ENCODE assay signal across 11 cellular contexts in the genomic region with DNA sequence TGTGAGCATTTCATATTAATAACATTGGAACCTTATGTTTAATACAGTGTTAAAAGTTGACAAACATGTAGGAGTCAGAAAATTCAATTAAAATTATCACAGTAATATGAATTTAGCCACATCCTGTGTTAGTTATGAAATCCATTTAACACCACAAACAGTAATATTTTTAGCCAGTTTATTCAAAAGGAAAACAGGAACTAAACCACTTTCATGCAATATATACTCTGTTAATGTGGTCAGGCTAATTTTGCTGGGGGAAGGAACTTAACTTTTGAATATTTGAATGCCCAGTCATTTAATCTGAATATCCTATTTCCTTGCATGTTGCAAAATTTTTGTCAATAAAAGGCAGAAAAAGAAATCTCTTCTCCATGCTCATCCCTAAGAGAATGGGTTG. TPM values are rescaled to one million over a fixed set of nuclear protein-coding genes. Genes with fewer than 3 reads are reported as not detected.
DNase-seq lines count a peak whose midpoint lies in the region; ATAC-seq, FAIRE-seq and TF ChIP-seq lines count a peak whose summit lies in the region.
"Had no signal": no experiment of that assay in that cellular context is flagged by ENCODE, and none has a peak within 500 bp of the region (broad histone marks: within the 10 kb centered on the region; RNA-seq: fewer than 3 reads in every experiment).

No MANE protein-coding gene starts in this region.

- peaks cover 29% of the 10 kb centered on the region for H3K4me1 ChIP-seq in GM12878 (ENCODE audit: control insufficient read depth, insufficient read depth, low read length)

- RAD21 ChIA-PET in GM12878 (lab: Charles Lee; ENCODE audit: unreplicated experiment) = interaction anchor here (1.1 kb wide), 1 partner anchor 15 kb away, joined by 4 read pairs; a partner anchor contains a TSS

- no peaks in the 10 kb centered on the region; the same call in 2 of the 3 replicates for H3K9me3 ChIP-seq in GM12878 (replicated peaks; ENCODE audit: control insufficient read depth, insufficient read depth, low read length)
- H3K9me3 ChIP-seq: ovary had no signal

- TF ChIP-seq POLR2A in GM12878 (IDR thresholded peaks at IDR 0.05; ENCODE audit: low read depth, low read length) = no peak

- no peak overlapping the region for H3K9ac ChIP-seq in GM12878 (ENCODE audit: control insufficient read depth, insufficient read depth, low read length)

- no peak for TF ChIP-seq RAD21 in GM12878 (IDR thresholded peaks at IDR 0.05; ENCODE audit: insufficient read depth, low read depth, low read length)

- H3K4me1 Mint-ChIP-seq in CD14-positive monocyte = peaks cover 73% of the 10 kb centered on the region

- H3K27me3 Mint-ChIP-seq in CD14-positive monocyte (ENCODE audit: low read depth in 3 of 3) = peaks cover 54 to 70% (median 66%) of the 10 kb centered on the region in 3 donors

- SMC1A ChIA-PET in GM12878 (lab: Charles Lee; ENCODE audit: uncharacterized antibody, unreplicated experiment) = interaction anchor here (0.6 to 4.5 kb wide), 4 partner anchors 14 to 104 kb away, joined by 3 to 28 read pairs (median 5); a partner anchor contains a TSS

- peak overlapping the region; percentile 88 for H3K4me2 ChIP-seq in GM12878 (ENCODE audit: control insufficient read depth, insufficient read depth)

- TF ChIP-seq EP300 in GM12878 (IDR thresholded peaks at IDR 0.05; ENCODE audit: borderline replicate concordance in 1 of 2, control insufficient read depth in 1 of 2, low read depth in 2 of 2, low read length in 2 of 2) = peak; percentile 86 to 89

- TF ChIP-seq CTCF in CD14-positive monocyte (IDR thresholded peaks at IDR 0.05) (no peak), GM20000 (IDR thresholded peaks at IDR 0.05; ENCODE audit: extremely low read depth, missing control alignments) (no peak), GM12878 (IDR thresholded peaks at IDR 0.05 in 2 of 3, conservative IDR thresholded peaks at IDR 0.05 in 1 of 3; ENCODE audit: control insufficient read depth in 2 of 3, extremely low read depth in 1 of 3, insufficient read depth in 1 of 3, low read depth in 3 of 3, low read length in 3 of 3) (no peak)

- no peak overlapping the region for H3K27ac ChIP-seq in GM12878 (ENCODE audit: control insufficient read depth, insufficient read depth)
- H3K27ac ChIP-seq: ovary had no signal

- no TSS peak for BruUV-seq in GM12878 (replicated peaks; lab: Mats Ljungman, UMichigan)

- H3K4me3 Mint-ChIP-seq in CD14-positive monocyte = peak overlapping the region in 1 of 2 donors; percentile 84
- H3K4me3 Mint-ChIP-seq: activated naive CD8-positive, alpha-beta T cell treated with anti-CD3 and anti-CD28 coated beads, Interleukin-2, amount 10 ng/mL, durations not matched to agents 7 days and 5 days had no signal

- intact Hi-C loops in CD14-positive monocyte (cut with micrococcal nuclease) (loop anchor here in 1 of 2 donors (2.0 kb wide), 1 partner anchor 14 kb away; a partner anchor contains a TSS), GM12878 (cut with micrococcal nuclease; ENCODE audit: unreplicated experiment) (loop anchor here (2.0 kb wide), 1 partner anchor 14 kb away; a partner anchor contains a TSS)

- POLR2A ChIA-PET in GM12878 (lab: Charles Lee) = interaction anchor here (1.7 kb wide), 1 partner anchor 17 kb away, joined by 7 read pairs; no protein-coding TSS in a partner anchor

- no peaks in the 10 kb centered on the region for H3K36me3 ChIP-seq in GM12878 (ENCODE audit: control insufficient read depth in 2 of 2, insufficient read depth in 2 of 2, low read length in 1 of 2)
- H3K36me3 ChIP-seq: ovary had no signal

- no peak overlapping the region for H2AFZ ChIP-seq in GM12878 (ENCODE audit: control insufficient read depth, low read depth, low read length)

- H3K79me2 ChIP-seq in GM12878 (ENCODE audit: control insufficient read depth, insufficient read depth, low read length) = no peaks in the 10 kb centered on the region

- in situ Hi-C loops in GM12878 (cut with MboI) = no loop called here

- H3K36me3 Mint-ChIP-seq in CD14-positive monocyte = peaks cover 12 to 34% of the 10 kb centered on the region in 2 donors
- H3K36me3 Mint-ChIP-seq: activated naive CD8-positive, alpha-beta T cell treated with anti-CD3 and anti-CD28 coated beads, Interleukin-2, amount 10 ng/mL, durations not matched to agents 7 days and 5 days had no signal

- H3K4me3 ChIP-seq in GM12878 = peak overlapping the region; percentile 27
- H3K4me3 ChIP-seq: ovary had no signal

- no peaks in the 10 kb centered on the region for H4K20me1 ChIP-seq in GM12878 (ENCODE audit: control insufficient read depth, insufficient read depth)

- CTCF ChIA-PET in GM12878 (lab: Yijun Ruan, JAX) = interaction anchor here (2.0 kb wide), 1 partner anchor 17 kb away, joined by 7 read pairs; no protein-coding TSS in a partner anchor

- H3K27me3 ChIP-seq in GM12878 (replicated peaks in 1 of 2; ENCODE audit: control insufficient read depth in 2 of 2, insufficient read depth in 2 of 2, low read length in 1 of 2) = no peaks in the 10 kb centered on the region
- H3K27me3 ChIP-seq: ovary had no signal

- peak; percentile 89 for FAIRE-seq in GM12878 (lab: Jason Lieb, UNC)

- no peak for DNase-seq in CD14-positive monocyte (ENCODE audit: low spot score)
- peak; percentile 65 for DNase-seq in GM20000 (ENCODE audit: low spot score)
- DNase-seq in GM12878 (ENCODE audit: low read depth, low spot score) = peak; percentile 59
- no peak for DNase-seq in GDM1 (lab: John Stamatoyannopoulos, UW)
- DNase-seq in NCI-H1417 treated with DMSO at 0.1 percent for 48 hours (lab: John Stamatoyannopoulos, UW) = no peak
- no peak for DNase-seq in ecto neural progenitor cell (ENCODE audit: low spot score)
- DNase-seq in activated CD4-positive, alpha-beta T cell treated with anti-CD3 and anti-CD28 coated beads, Interleukin-2, amount 50 U/mL, for 1 hour = no peak
- DNase-seq: activated naive CD8-positive, alpha-beta T cell treated with anti-CD3 and anti-CD28 coated beads, Interleukin-2, amount 10 ng/mL, durations not matched to agents 7 days and 5 days; ovary had no signal

- ATAC-seq in HG03460 (IDR thresholded peaks at IDR 0.05; ENCODE audit: unreplicated experiment) = peak; percentile 77
- peak; percentile 90 for ATAC-seq in GM12878

- peak overlapping the region; percentile 33 to 93 (median 83) for H3K27ac Mint-ChIP-seq in CD14-positive monocyte
- H3K27ac Mint-ChIP-seq: activated naive CD8-positive, alpha-beta T cell treated with anti-CD3 and anti-CD28 coated beads, Interleukin-2, amount 10 ng/mL, durations not matched to agents 7 days and 5 days; stimulated activated naive CD8-positive, alpha-beta T cell treated with anti-CD3 and anti-CD28 coated beads, Interleukin-15, Interleukin-2, amounts not matched to agents 100 ng/mL and 50 ng/mL, for 24 hours had no signal

- H3K9me3 Mint-ChIP-seq in CD14-positive monocyte = peaks cover 0 to 9% (median 2%) of the 10 kb centered on the region in 7 donors
- H3K9me3 Mint-ChIP-seq: activated naive CD8-positive, alpha-beta T cell treated with anti-CD3 and anti-CD28 coated beads, Interleukin-2, amount 10 ng/mL, durations not matched to agents 7 days and 5 days; stimulated activated naive CD8-positive, alpha-beta T cell treated with anti-CD3 and anti-CD28 coated beads, Interleukin-15, Interleukin-2, amounts not matched to agents 100 ng/mL and 50 ng/mL, for 24 hours had no signal

TF ChIP-seq in GM12878, 131 proteins besides CTCF, POLR2A, EP300 and RAD21 (continues in another document):
- TF ChIP-seq HDAC6 (IDR thresholded peaks at IDR 0.05; ENCODE audit: unreplicated experiment) = no peak
- TF ChIP-seq SIN3A (IDR thresholded peaks at IDR 0.05; ENCODE audit: low read depth, low read length) = no peak
- TF ChIP-seq BCL11A (IDR thresholded peaks at IDR 0.05; ENCODE audit: low read depth, low read length) = peak; percentile 93
- peak; percentile 99 for TF ChIP-seq MTA2 (IDR thresholded peaks at IDR 0.05; ENCODE audit: low read depth)
- TF ChIP-seq, protein P1, sequence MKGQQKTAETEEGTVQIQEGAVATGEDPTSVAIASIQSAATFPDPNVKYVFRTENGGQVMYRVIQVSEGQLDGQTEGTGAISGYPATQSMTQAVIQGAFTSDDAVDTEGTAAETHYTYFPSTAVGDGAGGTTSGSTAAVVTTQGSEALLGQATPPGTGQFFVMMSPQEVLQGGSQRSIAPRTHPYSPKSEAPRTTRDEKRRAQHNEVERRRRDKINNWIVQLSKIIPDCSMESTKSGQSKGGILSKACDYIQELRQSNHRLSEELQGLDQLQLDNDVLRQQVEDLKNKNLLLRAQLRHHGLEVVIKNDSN (IDR thresholded peaks at IDR 0.05; ENCODE audit: borderline replicate concordance, extremely low read length, insufficient read depth, low read depth, low read length) = no peak
- TF ChIP-seq, protein P2, sequence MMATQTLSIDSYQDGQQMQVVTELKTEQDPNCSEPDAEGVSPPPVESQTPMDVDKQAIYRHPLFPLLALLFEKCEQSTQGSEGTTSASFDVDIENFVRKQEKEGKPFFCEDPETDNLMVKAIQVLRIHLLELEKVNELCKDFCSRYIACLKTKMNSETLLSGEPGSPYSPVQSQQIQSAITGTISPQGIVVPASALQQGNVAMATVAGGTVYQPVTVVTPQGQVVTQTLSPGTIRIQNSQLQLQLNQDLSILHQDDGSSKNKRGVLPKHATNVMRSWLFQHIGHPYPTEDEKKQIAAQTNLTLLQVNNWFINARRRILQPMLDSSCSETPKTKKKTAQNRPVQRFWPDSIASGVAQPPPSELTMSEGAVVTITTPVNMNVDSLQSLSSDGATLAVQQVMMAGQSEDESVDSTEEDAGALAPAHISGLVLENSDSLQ (IDR thresholded peaks at IDR 0.05) = no peak
- no peak for TF ChIP-seq ZNF274 (IDR thresholded peaks at IDR 0.05; ENCODE audit: insufficient read depth, insufficient read length)

RNA-seq across cellular contexts. Expression of a gene that starts 14.9 kb away (rescaled TPM):
- polyA plus RNA-seq in CD14-positive monocyte (100 to 1,000 TPM; 220 to 269 TPM), GM12878 (2011; rRNA removed) (278 and 283 TPM in 2 replicates), GM12878 (2014; fragmentation: Illumina TruSeq; extraction: Trizol) (137 and 156 TPM in 2 replicates), GM12878 (2014; fragmentation: Nextera tagmentation; extraction: Ambion mirVana) (100 to 1,000 TPM; 321 to 426 TPM), GM12878 (2014; rRNA removed) (88.0 and 91.9 TPM in 2 replicates), GM12878 (2016; fragmentation: Nextera tagmentation; extraction: Ambion mirVana) (100 to 1,000 TPM; 105 to 114 TPM)
- total RNA-seq in GM12878 (2013; cell fraction: nucleolus; rRNA removed) = 33.3 and 39.3 TPM in 2 replicates
- total RNA-seq in GM12878 (2014; rRNA removed) (82.5 and 92.9 TPM in 2 replicates), GM12878 (2014; rRNA removed; fragmentation: Illumina TruSeq; extraction: Trizol) (56.9 and 59.4 TPM in 2 replicates), GM12878 (2021) (45.9 and 48.5 TPM in 2 replicates)
- 56.3 TPM for polyA plus RNA-seq in GM12878 (2011; ENCODE audit: low read depth)
- polyA plus RNA-seq in GM12878 (2011; cell fraction: cytosol; rRNA removed) = 238 and 302 TPM in 2 replicates
- polyA plus RNA-seq in GM12878 (2011; cell fraction: nucleus; rRNA removed) = 74.4 and 118 TPM in 2 replicates
- polyA plus RNA-seq in GM12878 (2012) = 37.3 and 38.9 TPM in 2 replicates
- 192 and 220 TPM in 2 replicates for polyA minus RNA-seq in GM12878 (2011; rRNA and poly(A)+ RNA removed)
- 27.6 and 28.6 TPM in 2 replicates for polyA minus RNA-seq in GM12878 (2011; cell fraction: cytosol; rRNA and poly(A)+ RNA removed)
- polyA minus RNA-seq in GM12878 (2011; cell fraction: nucleus; rRNA and poly(A)+ RNA removed) = 21.3 and 23.0 TPM in 2 replicates

Comparison
In these comparisons a context has a peak if more than half of its experiments do, and no peak if none do; other contexts are left out.
1. DNase-seq: peak in GM20000 (single experiment) and GM12878 (single experiment); none in CD14-positive monocyte (single experiment), GDM1 (single experiment), NCI-H1417 treated with DMSO at 0.1 percent for 48 hours (single experiment), ecto neural progenitor cell (single experiment) and activated CD4-positive, alpha-beta T cell treated with anti-CD3 and anti-CD28 coated beads, Interleukin-2, amount 50 U/mL, for 1 hour (single experiment).